ENCODE assay signal across 17 cellular contexts in the genomic region with DNA sequence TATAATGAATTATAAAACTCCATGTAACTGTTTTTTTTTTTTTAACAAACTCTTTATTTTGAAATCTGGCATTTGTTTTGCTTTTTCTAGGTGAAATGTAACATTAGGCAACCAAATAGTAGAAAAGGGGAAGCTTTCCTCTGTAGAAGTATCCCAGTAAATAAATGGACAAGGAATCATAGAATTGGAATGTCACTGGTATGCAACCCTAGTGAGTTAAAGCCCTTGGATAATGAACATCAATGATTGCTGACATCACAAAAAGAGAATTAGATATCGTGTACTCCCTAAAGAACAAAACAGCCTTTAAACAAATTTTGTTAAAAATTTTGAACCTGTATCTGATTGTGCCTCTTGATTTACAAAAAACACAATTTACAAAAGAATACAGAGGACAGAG.
DNase-seq lines count a peak whose midpoint lies in the region; ATAC-seq and TF ChIP-seq lines count a peak whose summit lies in the region.
"Had no signal": no experiment of that assay in that cellular context is flagged by ENCODE, and none has a peak within 500 bp of the region (broad histone marks: within the 10 kb centered on the region; RNA-seq: fewer than 3 reads in every experiment).

No MANE protein-coding gene starts in this region.

- H3K9me2 ChIP-seq in SK-N-SH: no peaks in the 10 kb centered on the region

- no peaks in the 10 kb centered on the region for H3K27me3 ChIP-seq in SK-N-SH (ENCODE audit: insufficient read depth)
- no peaks in the 10 kb centered on the region for H3K27me3 ChIP-seq in subcutaneous abdominal adipose tissue (ENCODE audit: control insufficient read depth in 5 of 5, insufficient read depth in 4 of 5, low read length in 5 of 5)
- H3K27me3 ChIP-seq in upper lobe of left lung: no peaks in the 10 kb centered on the region
- H3K27me3 ChIP-seq: adrenal gland, heart right ventricle, sigmoid colon, stomach had no signal

- TF ChIP-seq CTCF in SK-N-SH (IDR thresholded peaks at IDR 0.05) (no peak), fibroblast of pulmonary artery (IDR thresholded peaks at IDR 0.05; ENCODE audit: low read length, missing control alignments) (no peak), upper lobe of left lung (IDR thresholded peaks at IDR 0.05) (no peak)

- CTCF ChIA-PET in SK-N-SH (lab: Yijun Ruan, JAX): no interaction called here

- H3K79me2 ChIP-seq in SK-N-SH (ENCODE audit: insufficient read depth): no peaks in the 10 kb centered on the region

- WGBS in SK-N-SH (ENCODE audit: low lambda C conversion rate): 44% methylated on average over 1 of the region's 1 CpG
- WGBS in upper lobe of left lung, 2 donors: 88 to 97% methylated on average over 1 of the region's 1 CpG

- H3K4me3 ChIP-seq in SK-N-SH (ENCODE audit: low read depth in 2 of 2, low read length in 1 of 2) (no peak overlapping the region), fibroblast of pulmonary artery (replicated peaks; ENCODE audit: low read depth, low read length) (no peak overlapping the region), subcutaneous abdominal adipose tissue (ENCODE audit: low read depth in 1 of 5, low read length in 5 of 5) (no peak overlapping the region), upper lobe of left lung (no peak overlapping the region)
- H3K4me3 ChIP-seq: adrenal gland, heart right ventricle, left ventricle myocardium inferior, sigmoid colon, stomach had no signal

- POLR2A ChIA-PET in SK-N-SH (lab: Yijun Ruan, JAX): no interaction called here

- H3K9ac ChIP-seq in SK-N-SH (no peak overlapping the region), subcutaneous abdominal adipose tissue (ENCODE audit: low read length in 5 of 5) (no peak overlapping the region)

- H3K36me3 ChIP-seq in SK-N-SH (replicated peaks in 1 of 2; ENCODE audit: control insufficient read depth in 1 of 2, insufficient read depth in 2 of 2, low read length in 1 of 2) (no peaks in the 10 kb centered on the region), subcutaneous abdominal adipose tissue (ENCODE audit: control insufficient read depth in 5 of 5, insufficient read depth in 5 of 5, low read length in 5 of 5) (no peaks in the 10 kb centered on the region), upper lobe of left lung (no peaks in the 10 kb centered on the region)
- H3K36me3 ChIP-seq: adrenal gland, heart right ventricle, left ventricle myocardium inferior, sigmoid colon, stomach had no signal

- H3F3A ChIP-seq in SK-N-SH (replicated peaks; ENCODE audit: insufficient read depth): peaks cover 6% of the 10 kb centered on the region

- no peak overlapping the region for H3K27ac ChIP-seq in SK-N-SH (ENCODE audit: low read depth in 2 of 2, low read length in 1 of 2)
- peak overlapping the region; percentile 61 for H3K27ac ChIP-seq in subcutaneous abdominal adipose tissue (ENCODE audit: low read depth, low read length)
- no peak overlapping the region for H3K27ac ChIP-seq in upper lobe of left lung
- H3K27ac ChIP-seq: adrenal gland, heart right ventricle, left ventricle myocardium inferior, sigmoid colon, stomach had no signal

- no peaks in the 10 kb centered on the region for H4K20me1 ChIP-seq in SK-N-SH (ENCODE audit: insufficient read depth)

- H3K4me1 ChIP-seq in SK-N-SH (ENCODE audit: control insufficient read depth in 1 of 2, insufficient read depth in 2 of 2, low read depth in 1 of 2, low read length in 1 of 2) (peaks cover 0 to 6% of the 10 kb centered on the region in 2 experiments; a peak in 1 of 4 replicates), subcutaneous abdominal adipose tissue (ENCODE audit: control insufficient read depth in 5 of 5, insufficient read depth in 5 of 5, low read length in 5 of 5) (peaks cover 0 to 17% (median 8%) of the 10 kb centered on the region in 5 donors), upper lobe of left lung (no peaks in the 10 kb centered on the region)
- H3K4me1 ChIP-seq: adrenal gland, heart right ventricle, left ventricle myocardium inferior, sigmoid colon, stomach had no signal

- H3K4me2 ChIP-seq in SK-N-SH: no peak overlapping the region

- H2AFZ ChIP-seq in SK-N-SH (ENCODE audit: low read depth): no peak overlapping the region

- ATAC-seq in upper lobe of left lung (ENCODE audit: low FRiP score in 2 of 2): no peak
- ATAC-seq: heart right ventricle had no signal

- TF ChIP-seq RAD21 in SK-N-SH (IDR thresholded peaks at IDR 0.05; ENCODE audit: low read length): no peak

- TF ChIP-seq EP300 in SK-N-SH (IDR thresholded peaks at IDR 0.05; ENCODE audit: borderline replicate concordance in 1 of 2, low read depth in 1 of 2, low read length in 1 of 2): no peak
- no peak for TF ChIP-seq EP300 in upper lobe of left lung (IDR thresholded peaks at IDR 0.05)

- DNase-seq in GM03348 (ENCODE audit: low spot score): peak; percentile 83
- no peak for DNase-seq in SK-N-SH
- peak; percentile 89 for DNase-seq in fibroblast of pulmonary artery (ENCODE audit: low read depth)
- no peak for DNase-seq in upper lobe of left lung
- DNase-seq in DMS153 (lab: John Stamatoyannopoulos, UW): no peak
- no peak for DNase-seq in activated CD4-positive, CD25-positive, alpha-beta regulatory T cell treated with anti-CD3 and anti-CD28 coated beads, Interleukin-2, amount 50 U/mL, for 72 hours
- DNase-seq: activated CD4-positive, alpha-beta T cell treated with anti-CD3 and anti-CD28 coated beads, Interleukin-2, amount 10 ng/mL, durations not matched to agents 7 days and 5 days; activated T-cell treated with anti-CD3 and anti-CD28 coated beads, Interleukin-2, amount 50 U/mL, for 24 hours; adrenal gland; DMS 273 treated with DMSO at 0.1 percent for 48 hours; effector CD4-positive, alpha-beta T cell; heart right ventricle; left ventricle myocardium inferior; NCI-H1694 treated with DMSO at 0.1 percent for 48 hours; sigmoid colon; stomach had no signal

- TF ChIP-seq POLR2A in upper lobe of left lung (IDR thresholded peaks at IDR 0.05): no peak

- H3K9me3 ChIP-seq in SK-N-SH: no peaks in the 10 kb centered on the region
- no peaks in the 10 kb centered on the region for H3K9me3 ChIP-seq in subcutaneous abdominal adipose tissue (ENCODE audit: control insufficient read depth in 5 of 5, low read length in 5 of 5)
- H3K9me3 ChIP-seq in upper lobe of left lung: no peaks in the 10 kb centered on the region
- H3K9me3 ChIP-seq: adrenal gland, heart right ventricle, left ventricle myocardium inferior, sigmoid colon, stomach had no signal

TF ChIP-seq in SK-N-SH, 30 proteins besides CTCF, POLR2A, EP300 and RAD21:
- TF ChIP-seq, protein P1, sequence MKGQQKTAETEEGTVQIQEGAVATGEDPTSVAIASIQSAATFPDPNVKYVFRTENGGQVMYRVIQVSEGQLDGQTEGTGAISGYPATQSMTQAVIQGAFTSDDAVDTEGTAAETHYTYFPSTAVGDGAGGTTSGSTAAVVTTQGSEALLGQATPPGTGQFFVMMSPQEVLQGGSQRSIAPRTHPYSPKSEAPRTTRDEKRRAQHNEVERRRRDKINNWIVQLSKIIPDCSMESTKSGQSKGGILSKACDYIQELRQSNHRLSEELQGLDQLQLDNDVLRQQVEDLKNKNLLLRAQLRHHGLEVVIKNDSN (IDR thresholded peaks at IDR 0.05; ENCODE audit: borderline replicate concordance, low read depth): no peak
- TF ChIP-seq FOSL2 (IDR thresholded peaks at IDR 0.05; ENCODE audit: borderline replicate concordance, low read depth): peak; percentile 26; the same call in 1 of the 2 replicates

Comparison
In these comparisons a context has a peak if more than half of its experiments do, and no peak if none do; other contexts are left out.
1. DNase-seq: peak in GM03348 (single experiment) and fibroblast of pulmonary artery (single experiment); none in SK-N-SH (single experiment), upper lobe of left lung (0 of 2), DMS153 (single experiment) and activated CD4-positive, CD25-positive, alpha-beta regulatory T cell treated with anti-CD3 and anti-CD28 coated beads, Interleukin-2, amount 50 U/mL, for 72 hours (single experiment).